In genomic region chr22:26744892-26745808, GRCh38 we compare ENCODE assay signal across 1 cellular context.
TF ChIP-seq lines count a peak whose summit lies in the region.

No MANE protein-coding gene starts in this region.

TF ChIP-seq in WTC11, 78 proteins besides CTCF, POLR2A, EP300 and RAD21 (continued from another document):
- TF ChIP-seq, protein P1, sequence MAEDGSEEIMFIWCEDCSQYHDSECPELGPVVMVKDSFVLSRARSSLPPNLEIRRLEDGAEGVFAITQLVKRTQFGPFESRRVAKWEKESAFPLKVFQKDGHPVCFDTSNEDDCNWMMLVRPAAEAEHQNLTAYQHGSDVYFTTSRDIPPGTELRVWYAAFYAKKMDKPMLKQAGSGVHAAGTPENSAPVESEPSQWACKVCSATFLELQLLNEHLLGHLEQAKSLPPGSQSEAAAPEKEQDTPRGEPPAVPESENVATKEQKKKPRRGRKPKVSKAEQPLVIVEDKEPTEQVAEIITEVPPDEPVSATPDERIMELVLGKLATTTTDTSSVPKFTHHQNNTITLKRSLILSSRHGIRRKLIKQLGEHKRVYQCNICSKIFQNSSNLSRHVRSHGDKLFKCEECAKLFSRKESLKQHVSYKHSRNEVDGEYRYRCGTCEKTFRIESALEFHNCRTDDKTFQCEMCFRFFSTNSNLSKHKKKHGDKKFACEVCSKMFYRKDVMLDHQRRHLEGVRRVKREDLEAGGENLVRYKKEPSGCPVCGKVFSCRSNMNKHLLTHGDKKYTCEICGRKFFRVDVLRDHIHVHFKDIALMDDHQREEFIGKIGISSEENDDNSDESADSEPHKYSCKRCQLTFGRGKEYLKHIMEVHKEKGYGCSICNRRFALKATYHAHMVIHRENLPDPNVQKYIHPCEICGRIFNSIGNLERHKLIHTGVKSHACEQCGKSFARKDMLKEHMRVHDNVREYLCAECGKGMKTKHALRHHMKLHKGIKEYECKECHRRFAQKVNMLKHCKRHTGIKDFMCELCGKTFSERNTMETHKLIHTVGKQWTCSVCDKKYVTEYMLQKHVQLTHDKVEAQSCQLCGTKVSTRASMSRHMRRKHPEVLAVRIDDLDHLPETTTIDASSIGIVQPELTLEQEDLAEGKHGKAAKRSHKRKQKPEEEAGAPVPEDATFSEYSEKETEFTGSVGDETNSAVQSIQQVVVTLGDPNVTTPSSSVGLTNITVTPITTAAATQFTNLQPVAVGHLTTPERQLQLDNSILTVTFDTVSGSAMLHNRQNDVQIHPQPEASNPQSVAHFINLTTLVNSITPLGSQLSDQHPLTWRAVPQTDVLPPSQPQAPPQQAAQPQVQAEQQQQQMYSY (CRISPR knock-in tag; IDR thresholded peaks at IDR 0.05), result no peak
- TF ChIP-seq JUN (CRISPR knock-in tag; IDR thresholded peaks at IDR 0.05), result no peak
